ENCODE assay signal across 8 cellular contexts in the genomic region with DNA sequence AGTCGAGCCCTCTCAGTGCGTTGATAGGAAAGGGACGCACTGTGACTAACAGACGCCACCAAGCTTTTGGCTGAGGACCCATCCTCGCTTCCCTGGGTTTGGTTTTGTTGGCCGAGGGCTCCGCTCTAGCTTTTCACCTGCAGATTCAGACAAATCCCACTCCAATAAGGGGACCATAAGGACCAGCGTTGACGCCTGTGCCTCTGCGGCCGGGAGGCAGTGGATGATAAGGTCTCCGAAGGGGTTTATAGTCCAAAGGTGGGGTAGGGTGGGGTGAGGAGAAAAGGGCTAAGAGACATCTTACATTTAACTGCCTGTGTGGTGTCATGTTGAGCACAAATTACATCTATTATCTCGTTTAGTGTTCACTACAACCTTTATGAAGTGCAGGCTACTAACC. TPM values are rescaled to one million over a fixed set of nuclear protein-coding genes. Genes with fewer than 3 reads are reported as not detected.
DNase-seq lines count a peak whose midpoint lies in the region; ATAC-seq and TF ChIP-seq lines count a peak whose summit lies in the region.

No MANE protein-coding gene starts in this region.

- CTCF ChIA-PET in AG04449 (lab: Yijun Ruan, JAX): interaction anchor here (1.5 to 1.6 kb wide), 2 partner anchors 19 to 98 kb away, joined by 7 to 9 read pairs; no protein-coding TSS in a partner anchor

- H3K4me1 Mint-ChIP-seq in IgD-negative memory B cell: peaks cover 29 to 45% (median 39%) of the 10 kb centered on the region in 3 donors
- H3K4me1 Mint-ChIP-seq in central memory CD8-positive, alpha-beta T cell: peaks cover 45% of the 10 kb centered on the region

- peak overlapping the region; percentile 82 to 92 (median 90) for H3K27ac Mint-ChIP-seq in IgD-negative memory B cell
- peak overlapping the region; percentile 87 for H3K27ac Mint-ChIP-seq in central memory CD8-positive, alpha-beta T cell (ENCODE audit: low read depth)

- TF ChIP-seq CTCF in AG04449 (IDR thresholded peaks at IDR 0.05; ENCODE audit: insufficient read depth, low read length, missing control alignments): no peak

- H3K4me3 ChIP-seq in AG04449 (ENCODE audit: low read depth, low read length) (peak overlapping the region; percentile 91), muscle layer of colon (ENCODE audit: low read depth in 1 of 2, low read length in 2 of 2) (peak overlapping the region; percentile 88 to 90)

- no peaks in the 10 kb centered on the region for H3K9me3 ChIP-seq in muscle layer of colon (ENCODE audit: low read length)

- peaks cover 21% of the 10 kb centered on the region for H3K4me1 ChIP-seq in muscle layer of colon (ENCODE audit: insufficient read depth, low read length)

- no peaks in the 10 kb centered on the region for H3K36me3 Mint-ChIP-seq in IgD-negative memory B cell
- peaks cover 12% of the 10 kb centered on the region for H3K36me3 Mint-ChIP-seq in central memory CD8-positive, alpha-beta T cell (ENCODE audit: insufficient read depth)

- H3K36me3 ChIP-seq in muscle layer of colon (ENCODE audit: insufficient read depth, low read length): no peaks in the 10 kb centered on the region

- H3K9me3 Mint-ChIP-seq in IgD-negative memory B cell: no peaks in the 10 kb centered on the region
- H3K9me3 Mint-ChIP-seq in central memory CD8-positive, alpha-beta T cell: no peaks in the 10 kb centered on the region

- ATAC-seq in central memory CD8-positive, alpha-beta T cell (replicated peaks; ENCODE audit: extremely low read depth, poor library complexity, severe bottlenecking): peak; percentile 2
- ATAC-seq in HG02981 (IDR thresholded peaks at IDR 0.05; ENCODE audit: unreplicated experiment) (no peak), GM18870 (IDR thresholded peaks at IDR 0.05; ENCODE audit: unreplicated experiment) (no peak), GM21529 (IDR thresholded peaks at IDR 0.05; ENCODE audit: unreplicated experiment) (no peak)

- peak overlapping the region; percentile 88 to 97 (median 92) for H3K4me3 Mint-ChIP-seq in IgD-negative memory B cell
- H3K4me3 Mint-ChIP-seq in central memory CD8-positive, alpha-beta T cell: peak overlapping the region; percentile 97

- H3K9ac ChIP-seq in muscle layer of colon (ENCODE audit: low read length): peak overlapping the region; percentile 77

- H3K27me3 ChIP-seq in muscle layer of colon (ENCODE audit: control insufficient read depth in 1 of 2, insufficient read depth in 2 of 2, low read length in 2 of 2): no peaks in the 10 kb centered on the region

- no peak for DNase-seq in AG04449 (ENCODE audit: low read depth, low spot score)
- no peak for DNase-seq in central memory CD8-positive, alpha-beta T cell (ENCODE audit: low spot score in 2 of 2)
- DNase-seq in NK-92 treated with Interleukin-12 subunit alpha and Interleukin-12 subunit beta, amount 100 ng/mL, for 24 hours (lab: John Stamatoyannopoulos, UW): no peak

- POLR2A ChIA-PET in AG04449 (lab: Yijun Ruan, JAX): no interaction called here

- no peaks in the 10 kb centered on the region for H3K27me3 Mint-ChIP-seq in IgD-negative memory B cell
- no peaks in the 10 kb centered on the region for H3K27me3 Mint-ChIP-seq in central memory CD8-positive, alpha-beta T cell

- H3K27ac ChIP-seq in muscle layer of colon (ENCODE audit: low read depth, low read length): peak overlapping the region; percentile 41

RNA-seq across cellular contexts. Expression of a gene that starts 0.8 kb away (rescaled TPM):
- 7.6 TPM for polyA plus RNA-seq in IgD-negative memory B cell

RNA-seq across cellular contexts. Expression of a gene that starts 3.2 kb away (rescaled TPM):
- 37.5 TPM for polyA plus RNA-seq in IgD-negative memory B cell

RNA-seq across cellular contexts. Expression of a gene that starts 25.7 kb away (rescaled TPM):
- polyA plus RNA-seq in IgD-negative memory B cell: not detected

RNA-seq across cellular contexts. Expression of a gene that starts 45.3 kb away (rescaled TPM):
- 12.3 TPM for polyA plus RNA-seq in IgD-negative memory B cell
